1 cellular context compared by ENCODE assay signal in the genomic region with DNA sequence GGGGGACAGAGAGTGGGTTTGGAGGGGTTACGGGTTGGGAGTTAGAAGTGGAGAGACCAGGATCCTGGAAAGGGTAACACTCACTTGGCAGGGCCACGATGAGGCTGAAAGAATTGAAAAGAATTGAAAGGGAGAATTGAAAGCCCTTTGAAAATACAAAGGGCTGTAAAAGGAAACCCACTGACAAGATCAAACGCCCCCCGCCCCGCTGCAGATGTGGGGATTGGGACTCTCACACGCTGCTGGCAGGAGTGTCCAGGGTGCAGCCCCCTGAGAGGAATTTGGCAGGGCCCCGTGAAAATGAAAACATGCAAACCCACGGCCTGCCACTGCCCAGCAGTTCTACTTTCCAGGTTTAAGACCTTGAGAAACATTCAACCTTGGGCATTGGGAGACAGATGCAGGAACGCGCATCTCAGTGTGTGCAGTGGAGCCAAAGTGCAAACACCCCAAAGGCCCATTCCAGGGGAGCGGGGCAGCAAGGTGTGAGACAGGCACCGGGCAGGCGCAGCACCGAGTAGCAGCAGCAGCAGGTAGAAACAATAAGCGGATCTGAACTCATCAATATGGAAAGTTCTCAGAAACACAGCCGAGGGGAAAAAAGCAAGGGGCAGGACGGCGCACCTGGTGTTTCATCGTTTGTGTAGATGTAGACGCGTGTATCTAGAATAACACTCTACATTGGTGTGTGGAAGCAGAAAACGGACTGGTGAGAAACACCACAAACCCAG.
TF ChIP-seq lines count a peak whose summit lies in the region.

No MANE protein-coding gene starts in this region.

TF ChIP-seq in WTC11, 78 proteins besides CTCF, POLR2A, EP300 and RAD21 (continued from another document):
- TF ChIP-seq JAZF1 (CRISPR knock-in tag; IDR thresholded peaks at IDR 0.05) (no peak), SOX15 (CRISPR knock-in tag; IDR thresholded peaks at IDR 0.05) (no peak), ATF1 (CRISPR knock-in tag; IDR thresholded peaks at IDR 0.05) (no peak)
- TF ChIP-seq, protein P1, sequence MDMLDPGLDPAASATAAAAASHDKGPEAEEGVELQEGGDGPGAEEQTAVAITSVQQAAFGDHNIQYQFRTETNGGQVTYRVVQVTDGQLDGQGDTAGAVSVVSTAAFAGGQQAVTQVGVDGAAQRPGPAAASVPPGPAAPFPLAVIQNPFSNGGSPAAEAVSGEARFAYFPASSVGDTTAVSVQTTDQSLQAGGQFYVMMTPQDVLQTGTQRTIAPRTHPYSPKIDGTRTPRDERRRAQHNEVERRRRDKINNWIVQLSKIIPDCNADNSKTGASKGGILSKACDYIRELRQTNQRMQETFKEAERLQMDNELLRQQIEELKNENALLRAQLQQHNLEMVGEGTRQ (CRISPR knock-in tag; IDR thresholded peaks at IDR 0.05): no peak
